15 cellular contexts compared by ENCODE assay signal in genomic region chr17:1782171-1782567, GRCh38. TPM values are rescaled to one million over a fixed set of nuclear protein-coding genes. Genes with fewer than 3 reads are reported as not detected.
A peak's percentile ranks its signal among the peaks of the same experiment; 100 is the strongest.
DNase-seq lines count a peak whose midpoint lies in the region; ATAC-seq and TF ChIP-seq lines count a peak whose summit lies in the region.
"Had no signal": no experiment of that assay in that cellular context is flagged by ENCODE, and none has a peak within 500 bp of the region (broad histone marks: within the 10 kb centered on the region; RNA-seq: fewer than 3 reads in every experiment).

No MANE protein-coding gene starts in this region.

- CTCF ChIA-PET in activated naive CD4-positive, alpha-beta T cell treated with anti-CD3 and anti-CD28 coated beads, Interleukin-2, amount 10 ng/mL, durations not matched to agents 7 days and 5 days (lab: Charles Lee) = interaction anchor here (1.2 to 3.7 kb wide), 2 partner anchors 19 to 60 kb away, joined by 3 to 30 read pairs; no protein-coding TSS in a partner anchor
- CTCF ChIA-PET in activated naive CD4-positive, alpha-beta T cell treated with anti-CD3 and anti-CD28 coated beads for 36 hours (lab: Charles Lee) = interaction anchor here (1.3 to 2.6 kb wide), 3 partner anchors 33 to 114 kb away, joined by 3 to 13 read pairs (median 3); no protein-coding TSS in a partner anchor
- CTCF ChIA-PET in SK-N-SH (lab: Yijun Ruan, JAX) = interaction anchor here (1.2 to 7.9 kb wide), 3 partner anchors 64 to 116 kb away, joined by 4 to 112 read pairs (median 4); no protein-coding TSS in a partner anchor

- H3K27me3 ChIP-seq in left ventricle myocardium inferior (ENCODE audit: low read depth) = no peaks in the 10 kb centered on the region
- H3K27me3 ChIP-seq in prostate gland (replicated peaks; ENCODE audit: insufficient read depth) = no peaks in the 10 kb centered on the region
- H3K27me3 ChIP-seq in upper lobe of left lung = no peaks in the 10 kb centered on the region
- no peaks in the 10 kb centered on the region for H3K27me3 ChIP-seq in SK-N-SH (ENCODE audit: insufficient read depth)
- H3K27me3 ChIP-seq: foreskin keratinocyte had no signal

- H3F3A ChIP-seq in SK-N-SH (replicated peaks; ENCODE audit: insufficient read depth) = peaks cover 30% of the 10 kb centered on the region

- TF ChIP-seq POLR2A in prostate gland (IDR thresholded peaks at IDR 0.05) = no peak
- TF ChIP-seq POLR2A in upper lobe of left lung (IDR thresholded peaks at IDR 0.05) = no peak

- TF ChIP-seq EP300 in upper lobe of left lung (IDR thresholded peaks at IDR 0.05) = no peak
- no peak for TF ChIP-seq EP300 in SK-N-SH (IDR thresholded peaks at IDR 0.05; ENCODE audit: borderline replicate concordance in 1 of 2, low read depth in 1 of 2, low read length in 1 of 2)

- peaks cover 63% of the 10 kb centered on the region for H3K4me1 ChIP-seq in left ventricle myocardium inferior
- H3K4me1 ChIP-seq in prostate gland (replicated peaks) = peaks cover 22% of the 10 kb centered on the region
- H3K4me1 ChIP-seq in upper lobe of left lung = peaks cover 61 to 81% (median 68%) of the 10 kb centered on the region in 4 donors
- peaks cover 9 to 21% of the 10 kb centered on the region in 2 experiments; a peak in 3 of 4 replicates for H3K4me1 ChIP-seq in SK-N-SH (ENCODE audit: control insufficient read depth in 1 of 2, insufficient read depth in 2 of 2, low read depth in 1 of 2, low read length in 1 of 2)

- no peaks in the 10 kb centered on the region for H3K9me2 ChIP-seq in SK-N-SH

- no peaks in the 10 kb centered on the region for H3K9me3 Mint-ChIP-seq in activated naive CD4-positive, alpha-beta T cell treated with anti-CD3 and anti-CD28 coated beads, Interleukin-2, amount 10 ng/mL, durations not matched to agents 7 days and 5 days
- H3K9me3 Mint-ChIP-seq in activated naive CD4-positive, alpha-beta T cell treated with anti-CD3 and anti-CD28 coated beads for 36 hours = no peaks in the 10 kb centered on the region
- no peaks in the 10 kb centered on the region for H3K9me3 Mint-ChIP-seq in natural killer cell treated with Interleukin-12 subunit alpha and Interleukin-12 subunit beta and Interleukin-15 and Interleukin-18, amount 100 ng/mL, for 72 hours

- peaks cover 45% of the 10 kb centered on the region for H3K36me3 Mint-ChIP-seq in activated naive CD4-positive, alpha-beta T cell treated with anti-CD3 and anti-CD28 coated beads, Interleukin-2, amount 10 ng/mL, durations not matched to agents 7 days and 5 days
- H3K36me3 Mint-ChIP-seq in activated naive CD4-positive, alpha-beta T cell treated with anti-CD3 and anti-CD28 coated beads for 36 hours (ENCODE audit: low read depth) = peaks cover 27% of the 10 kb centered on the region
- H3K36me3 Mint-ChIP-seq in natural killer cell treated with Interleukin-12 subunit alpha and Interleukin-12 subunit beta and Interleukin-15 and Interleukin-18, amount 100 ng/mL, for 72 hours = no peaks in the 10 kb centered on the region

- no peaks in the 10 kb centered on the region for H3K27me3 Mint-ChIP-seq in activated naive CD4-positive, alpha-beta T cell treated with anti-CD3 and anti-CD28 coated beads, Interleukin-2, amount 10 ng/mL, durations not matched to agents 7 days and 5 days
- no peaks in the 10 kb centered on the region for H3K27me3 Mint-ChIP-seq in activated naive CD4-positive, alpha-beta T cell treated with anti-CD3 and anti-CD28 coated beads for 36 hours (ENCODE audit: low read depth)
- H3K27me3 Mint-ChIP-seq in natural killer cell treated with Interleukin-12 subunit alpha and Interleukin-12 subunit beta and Interleukin-15 and Interleukin-18, amount 100 ng/mL, for 72 hours = no peaks in the 10 kb centered on the region

- peaks cover 33% of the 10 kb centered on the region for H3K36me3 ChIP-seq in left ventricle myocardium inferior
- peaks cover 0 to 5% of the 10 kb centered on the region in 2 donors for H3K36me3 ChIP-seq in prostate gland
- H3K36me3 ChIP-seq in upper lobe of left lung = peaks cover 0 to 15% (median 3%) of the 10 kb centered on the region in 4 donors
- peaks cover 19 to 35% of the 10 kb centered on the region in 2 experiments for H3K36me3 ChIP-seq in SK-N-SH (replicated peaks in 1 of 2; ENCODE audit: control insufficient read depth in 1 of 2, insufficient read depth in 2 of 2, low read length in 1 of 2)

- peaks cover 14% of the 10 kb centered on the region for H3K4me1 Mint-ChIP-seq in activated naive CD4-positive, alpha-beta T cell treated with anti-CD3 and anti-CD28 coated beads, Interleukin-2, amount 10 ng/mL, durations not matched to agents 7 days and 5 days
- H3K4me1 Mint-ChIP-seq in activated naive CD4-positive, alpha-beta T cell treated with anti-CD3 and anti-CD28 coated beads for 36 hours (ENCODE audit: low read depth) = no peaks in the 10 kb centered on the region
- peaks cover 0 to 4% of the 10 kb centered on the region in 2 donors for H3K4me1 Mint-ChIP-seq in natural killer cell treated with Interleukin-12 subunit alpha and Interleukin-12 subunit beta and Interleukin-15 and Interleukin-18, amount 100 ng/mL, for 72 hours (ENCODE audit: low read depth in 2 of 2)

- H4K20me1 ChIP-seq in SK-N-SH (ENCODE audit: insufficient read depth) = no peaks in the 10 kb centered on the region

- WGBS in prostate gland = 54% methylated on average over 6 of the region's 6 CpGs
- 54 to 55% methylated on average over 6 of the region's 6 CpGs for WGBS in upper lobe of left lung, 2 donors
- WGBS in SK-N-SH (ENCODE audit: low lambda C conversion rate) = 85% methylated on average over 5 of the region's 6 CpGs

- 0 out of 2 replicates have a peak, but pooled peaks cover 9% of the 10 kb centered on the region for H3K79me2 ChIP-seq in SK-N-SH (ENCODE audit: insufficient read depth)

- POLR2A ChIA-PET in SK-N-SH (lab: Yijun Ruan, JAX) = no interaction called here

- no peak overlapping the region for H3K4me3 Mint-ChIP-seq in activated naive CD4-positive, alpha-beta T cell treated with anti-CD3 and anti-CD28 coated beads, Interleukin-2, amount 10 ng/mL, durations not matched to agents 7 days and 5 days
- no peak overlapping the region for H3K4me3 Mint-ChIP-seq in activated naive CD4-positive, alpha-beta T cell treated with anti-CD3 and anti-CD28 coated beads for 36 hours
- H3K4me3 Mint-ChIP-seq in natural killer cell treated with Interleukin-12 subunit alpha and Interleukin-12 subunit beta and Interleukin-15 and Interleukin-18, amount 100 ng/mL, for 72 hours = no peak overlapping the region

- no peak for ATAC-seq in upper lobe of left lung (ENCODE audit: low FRiP score in 2 of 2)
- no peak for ATAC-seq in natural killer cell treated with Interleukin-12 subunit alpha and Interleukin-12 subunit beta and Interleukin-15 and Interleukin-18, amount 100 ng/mL, for 72 hours
- ATAC-seq: foreskin keratinocyte had no signal

- H3K4me3 ChIP-seq in left ventricle myocardium inferior (peak overlapping the region; percentile 43), prostate gland (no peak overlapping the region), upper lobe of left lung (no peak overlapping the region), SK-N-SH (ENCODE audit: low read depth in 2 of 2, low read length in 1 of 2) (no peak overlapping the region)

- H3K9ac ChIP-seq in SK-N-SH = no peak overlapping the region

- H3K9me3 ChIP-seq in left ventricle myocardium inferior (replicated peaks) = no peaks in the 10 kb centered on the region
- H3K9me3 ChIP-seq in prostate gland = no peaks in the 10 kb centered on the region
- no peaks in the 10 kb centered on the region for H3K9me3 ChIP-seq in upper lobe of left lung
- no peaks in the 10 kb centered on the region for H3K9me3 ChIP-seq in SK-N-SH

- no peak for DNase-seq in activated naive CD4-positive, alpha-beta T cell treated with anti-CD3 and anti-CD28 coated beads, Interleukin-2, amount 10 ng/mL, durations not matched to agents 7 days and 5 days
- no peak for DNase-seq in activated naive CD4-positive, alpha-beta T cell treated with anti-CD3 and anti-CD28 coated beads for 36 hours
- DNase-seq in left ventricle myocardium inferior (no peak), prostate gland (ENCODE audit: low spot score) (no peak), upper lobe of left lung (no peak), HUDEP-2 (lab: John Stamatoyannopoulos, UW; ENCODE audit: unreplicated experiment in 76 of 76) (no peak), SK-N-SH (no peak)
- no peak for DNase-seq in natural killer cell treated with Interleukin-12 subunit alpha and Interleukin-12 subunit beta and Interleukin-15 and Interleukin-18, amount 100 ng/mL, for 72 hours (ENCODE audit: low spot score)
- DNase-seq: activated CD8-positive, alpha-beta memory T cell treated with anti-CD3 and anti-CD28 coated beads for 24 hours; activated naive CD4-positive, alpha-beta T cell treated with anti-CD3 and anti-CD28 coated beads, Interleukin-2, amount 50 U/mL, for 16 hours; foreskin keratinocyte; NCI-H146; NCI-H526 treated with DMSO at 0.1 percent for 48 hours; SHP77; stimulated activated CD4-positive, alpha-beta T cell treated with anti-CD3 and anti-CD28 coated beads, Interleukin-4, amount 100 ng/mL, for 24 hours had no signal

- intact Hi-C loops in activated naive CD4-positive, alpha-beta T cell treated with anti-CD3 and anti-CD28 coated beads for 36 hours (cut with micrococcal nuclease) = loop anchor here (5.0 kb wide), 1 partner anchor 60 kb away; the partner anchor contains the start of gene WDR81
- intact Hi-C loops in left ventricle myocardium inferior (cut with micrococcal nuclease) (loop anchor here (5.0 kb wide), 1 partner anchor 60 kb away; the partner anchor contains the start of gene WDR81), prostate gland (cut with DNase I) (loop anchor here (5.0 kb wide), 1 partner anchor 115 kb away; no protein-coding TSS in a partner anchor)

- no peak overlapping the region for H2AFZ ChIP-seq in SK-N-SH (ENCODE audit: low read depth)

- TF ChIP-seq CTCF in left ventricle myocardium inferior (IDR thresholded peaks at IDR 0.05; ENCODE audit: borderline replicate concordance) (no peak), prostate gland (IDR thresholded peaks at IDR 0.05) (no peak), upper lobe of left lung (IDR thresholded peaks at IDR 0.05) (no peak), SK-N-SH (IDR thresholded peaks at IDR 0.05) (no peak)

- TF ChIP-seq RAD21 in SK-N-SH (IDR thresholded peaks at IDR 0.05; ENCODE audit: low read length) = no peak

- peak overlapping the region; percentile 69 for H3K27ac Mint-ChIP-seq in activated naive CD4-positive, alpha-beta T cell treated with anti-CD3 and anti-CD28 coated beads, Interleukin-2, amount 10 ng/mL, durations not matched to agents 7 days and 5 days
- H3K27ac Mint-ChIP-seq in activated naive CD4-positive, alpha-beta T cell treated with anti-CD3 and anti-CD28 coated beads for 36 hours = no peak overlapping the region
- no peak overlapping the region for H3K27ac Mint-ChIP-seq in natural killer cell treated with Interleukin-12 subunit alpha and Interleukin-12 subunit beta and Interleukin-15 and Interleukin-18, amount 100 ng/mL, for 72 hours

- H3K27ac ChIP-seq in left ventricle myocardium inferior (replicated peaks) (peak overlapping the region; percentile 92), prostate gland (peak overlapping the region; percentile 90), upper lobe of left lung (peak overlapping the region; percentile 95 to 98 (median 96)), SK-N-SH (ENCODE audit: low read depth in 2 of 2, low read length in 1 of 2) (no peak overlapping the region)
- H3K27ac ChIP-seq: foreskin keratinocyte had no signal

- no peak overlapping the region for H3K4me2 ChIP-seq in SK-N-SH

RNA-seq across cellular contexts. Expression of gene SERPINF1, which starts 20.3 kb away (rescaled TPM):
- total RNA-seq in activated naive CD4-positive, alpha-beta T cell treated with anti-CD3 and anti-CD28 coated beads for 36 hours = not detected
- total RNA-seq in left ventricle myocardium inferior (122 TPM), prostate gland (1,000 to 10,000 TPM in 1 of 2 donors, 100 to 1,000 TPM in 1; 119 to 2,127 TPM), upper lobe of left lung (100 to 1,000 TPM in 4 of 6 donors, 10 to 100 TPM in 2; 69.8 to 235 (median 114) TPM)
- total RNA-seq in natural killer cell treated with Interleukin-12 subunit alpha and Interleukin-12 subunit beta and Interleukin-15 and Interleukin-18, amount 100 ng/mL, for 72 hours = not detected
- 380 and 392 TPM in 2 replicates for polyA plus RNA-seq in SK-N-SH (2012; rRNA removed)
- 248 and 316 TPM in 2 replicates for polyA plus RNA-seq in SK-N-SH (2012; cell fraction: cytosol; rRNA removed)
- 275 and 299 TPM in 2 replicates for polyA plus RNA-seq in SK-N-SH (2012; cell fraction: nucleus; rRNA removed)

RNA-seq across cellular contexts. Expression of gene SERPINF2, which starts 39.5 kb away (rescaled TPM):
- not detected for total RNA-seq in activated naive CD4-positive, alpha-beta T cell treated with anti-CD3 and anti-CD28 coated beads for 36 hours
- total RNA-seq in left ventricle myocardium inferior (0.33 TPM), prostate gland (10 to 100 TPM; 30.4 to 56.1 TPM), upper lobe of left lung (10 to 100 TPM in 5 of 6 donors, 1 to 10 TPM in 1; 4.6 to 48.2 (median 24.6) TPM)
- total RNA-seq in natural killer cell treated with Interleukin-12 subunit alpha and Interleukin-12 subunit beta and Interleukin-15 and Interleukin-18, amount 100 ng/mL, for 72 hours = under 1 TPM in 1 of 2 donors, not detected in 1; 0.24 TPM
- polyA plus RNA-seq in SK-N-SH (2012; rRNA removed) = 0.16 and 0.26 TPM in 2 replicates
- 0.05 and 0.18 TPM in 2 replicates for polyA plus RNA-seq in SK-N-SH (2012; cell fraction: cytosol; rRNA removed)
- 1.0 and 1.5 TPM in 2 replicates for polyA plus RNA-seq in SK-N-SH (2012; cell fraction: nucleus; rRNA removed)

RNA-seq across cellular contexts. Expression of gene SMYD4, which starts 47.5 kb away (rescaled TPM):
- total RNA-seq in activated naive CD4-positive, alpha-beta T cell treated with anti-CD3 and anti-CD28 coated beads for 36 hours = 10 to 100 TPM; 18.7 to 22.0 TPM
- total RNA-seq in left ventricle myocardium inferior = 13.7 TPM
- total RNA-seq in prostate gland = 10 to 100 TPM; 13.6 to 14.7 TPM
- 10 to 100 TPM in 5 of 6 donors, 1 to 10 TPM in 1; 9.1 to 28.3 (median 17.3) TPM for total RNA-seq in upper lobe of left lung
- 10 to 100 TPM; 28.4 to 35.7 TPM for total RNA-seq in natural killer cell treated with Interleukin-12 subunit alpha and Interleukin-12 subunit beta and Interleukin-15 and Interleukin-18, amount 100 ng/mL, for 72 hours
- 4.9 and 6.1 TPM in 2 replicates for polyA plus RNA-seq in SK-N-SH (2012; rRNA removed)
- polyA plus RNA-seq in SK-N-SH (2012; cell fraction: cytosol; rRNA removed) = 3.0 and 3.9 TPM in 2 replicates
- polyA plus RNA-seq in SK-N-SH (2012; cell fraction: nucleus; rRNA removed) = 8.2 and 13.4 TPM in 2 replicates

RNA-seq across cellular contexts. Expression of gene RPA1, which starts 47.6 kb away (rescaled TPM):
- 100 to 1,000 TPM; 177 to 188 TPM for total RNA-seq in activated naive CD4-positive, alpha-beta T cell treated with anti-CD3 and anti-CD28 coated beads for 36 hours
- 72.0 TPM for total RNA-seq in left ventricle myocardium inferior
- total RNA-seq in prostate gland = 10 to 100 TPM; 33.0 to 34.0 TPM
- 10 to 100 TPM; 14.1 to 82.3 (median 24.8) TPM for total RNA-seq in upper lobe of left lung
- total RNA-seq in natural killer cell treated with Interleukin-12 subunit alpha and Interleukin-12 subunit beta and Interleukin-15 and Interleukin-18, amount 100 ng/mL, for 72 hours = 100 to 1,000 TPM; 144 to 169 TPM
- 47.2 and 53.7 TPM in 2 replicates for polyA plus RNA-seq in SK-N-SH (2012; rRNA removed)
- polyA plus RNA-seq in SK-N-SH (2012; cell fraction: cytosol; rRNA removed) = 48.7 and 51.8 TPM in 2 replicates
- polyA plus RNA-seq in SK-N-SH (2012; cell fraction: nucleus; rRNA removed) = 54.9 and 57.1 TPM in 2 replicates

RNA-seq across cellular contexts. Expression of gene WDR81, which starts 57.7 kb away (rescaled TPM):
- total RNA-seq in activated naive CD4-positive, alpha-beta T cell treated with anti-CD3 and anti-CD28 coated beads for 36 hours = 1 to 10 TPM; 2.9 to 3.7 TPM
- total RNA-seq in left ventricle myocardium inferior (9.3 TPM), prostate gland (10 to 100 TPM; 39.2 to 72.9 TPM), upper lobe of left lung (100 to 1,000 TPM in 2 of 6 donors, 10 to 100 TPM in 4; 47.4 to 162 (median 60.8) TPM)
- 10 to 100 TPM; 17.9 to 30.9 TPM for total RNA-seq in natural killer cell treated with Interleukin-12 subunit alpha and Interleukin-12 subunit beta and Interleukin-15 and Interleukin-18, amount 100 ng/mL, for 72 hours
- polyA plus RNA-seq in SK-N-SH (2012; rRNA removed) = 7.2 and 9.3 TPM in 2 replicates
- polyA plus RNA-seq in SK-N-SH (2012; cell fraction: cytosol; rRNA removed) = 2.4 and 4.3 TPM in 2 replicates
- polyA plus RNA-seq in SK-N-SH (2012; cell fraction: nucleus; rRNA removed) = 30.4 and 32.0 TPM in 2 replicates

Comparison
In these comparisons a context has a peak if more than half of its experiments do, and no peak if none do; other contexts are left out.
1. H3K27ac ChIP-seq: peak in left ventricle myocardium inferior (single experiment), prostate gland (2 of 2) and upper lobe of left lung (4 of 4); none in SK-N-SH (0 of 2).
2. RNA of gene SERPINF1, which starts 20.3 kb away (total RNA-seq): 119 to 2,127 TPM in prostate gland, 122 TPM in left ventricle myocardium inferior (single experiment) and 69.8 to 235 TPM in upper lobe of left lung; not detected in natural killer cell treated with Interleukin-12 subunit alpha and Interleukin-12 subunit beta and Interleukin-15 and Interleukin-18, amount 100 ng/mL, for 72 hours and not detected in activated naive CD4-positive, alpha-beta T cell treated with anti-CD3 and anti-CD28 coated beads for 36 hours; every median in the first group is over 10 times any median in the second.